In genomic region chr7:15199482-15199881, GRCh38 we compare ENCODE assay signal across 12 cellular contexts.
DNase-seq lines count a peak whose midpoint lies in the region; ATAC-seq and TF ChIP-seq lines count a peak whose summit lies in the region.
"Had no signal": no experiment of that assay in that cellular context is flagged by ENCODE, and none has a peak within 500 bp of the region (broad histone marks: within the 10 kb centered on the region; RNA-seq: fewer than 3 reads in every experiment).

No MANE protein-coding gene starts in this region.

- no peak overlapping the region for H3K4me3 ChIP-seq in HFF-Myc (replicated peaks; ENCODE audit: low read depth, low read length)
- H3K4me3 ChIP-seq: GM12878, SK-N-MC had no signal

- no peaks in the 10 kb centered on the region for H3K4me1 Mint-ChIP-seq in activated naive CD8-positive, alpha-beta T cell treated with anti-CD3 and anti-CD28 coated beads, Interleukin-2, amount 50 U/mL, for 24 hours

- H3K27ac ChIP-seq in C4-2B: no peak overlapping the region
- H3K27ac ChIP-seq: SK-N-MC had no signal

- TF ChIP-seq CTCF in C4-2B (conservative IDR thresholded peaks at IDR 0.05): peak; percentile 63
- peak; percentile 16 for TF ChIP-seq CTCF in HFF-Myc (IDR thresholded peaks at IDR 0.05; ENCODE audit: low read depth, low read length, missing control alignments)

- no peak overlapping the region for H3K27ac Mint-ChIP-seq in activated naive CD8-positive, alpha-beta T cell treated with anti-CD3 and anti-CD28 coated beads, Interleukin-2, amount 50 U/mL, for 24 hours
- H3K27ac Mint-ChIP-seq: activated T-cell treated with anti-CD3 and anti-CD28 coated beads, Interleukin-2, amount 50 U/mL, for 24 hours had no signal

- H3K9me3 Mint-ChIP-seq in activated naive CD8-positive, alpha-beta T cell treated with anti-CD3 and anti-CD28 coated beads, Interleukin-2, amount 50 U/mL, for 24 hours: no peaks in the 10 kb centered on the region
- H3K9me3 Mint-ChIP-seq: activated T-cell treated with anti-CD3 and anti-CD28 coated beads, Interleukin-2, amount 50 U/mL, for 24 hours had no signal

- no peaks in the 10 kb centered on the region for H3K27me3 Mint-ChIP-seq in activated naive CD8-positive, alpha-beta T cell treated with anti-CD3 and anti-CD28 coated beads, Interleukin-2, amount 50 U/mL, for 24 hours
- H3K27me3 Mint-ChIP-seq: activated T-cell treated with anti-CD3 and anti-CD28 coated beads, Interleukin-2, amount 50 U/mL, for 24 hours had no signal

- no peak overlapping the region for H3K4me3 Mint-ChIP-seq in activated naive CD8-positive, alpha-beta T cell treated with anti-CD3 and anti-CD28 coated beads, Interleukin-2, amount 50 U/mL, for 24 hours
- H3K4me3 Mint-ChIP-seq: activated T-cell treated with anti-CD3 and anti-CD28 coated beads, Interleukin-2, amount 50 U/mL, for 24 hours had no signal

- H3K36me3 Mint-ChIP-seq in activated naive CD8-positive, alpha-beta T cell treated with anti-CD3 and anti-CD28 coated beads, Interleukin-2, amount 50 U/mL, for 24 hours (ENCODE audit: low read depth): no peaks in the 10 kb centered on the region

- DNase-seq in HFF-Myc (ENCODE audit: extremely low read depth, low read depth): no peak
- peak; percentile 7 for DNase-seq in SW480 (ENCODE audit: low spot score)
- peak; percentile 45 for DNase-seq in inferior parietal cortex (ENCODE audit: extremely low spot score)
- DNase-seq in activated naive CD8-positive, alpha-beta T cell treated with anti-CD3 and anti-CD28 coated beads, Interleukin-2, amount 50 U/mL, for 24 hours: no peak
- no peak for DNase-seq in activated T-cell treated with anti-CD3 and anti-CD28 coated beads, Interleukin-2, amount 50 U/mL, for 1 hour
- DNase-seq in GF-D8 (lab: John Stamatoyannopoulos, UW): no peak
- DNase-seq: activated T-cell treated with anti-CD3 and anti-CD28 coated beads, Interleukin-2, amount 50 U/mL, for 24 hours; occipital lobe had no signal

- no peak for ATAC-seq in activated naive CD8-positive, alpha-beta T cell treated with anti-CD3 and anti-CD28 coated beads, Interleukin-2, amount 50 U/mL, for 24 hours
- ATAC-seq in HG02798 (IDR thresholded peaks at IDR 0.05; ENCODE audit: poor library complexity, unreplicated experiment): no peak
- ATAC-seq: GM12878 had no signal

Comparison
In these comparisons a context has a peak if more than half of its experiments do, and no peak if none do; other contexts are left out.
1. DNase-seq: peak in SW480 (single experiment) and inferior parietal cortex (single experiment); none in HFF-Myc (single experiment), activated naive CD8-positive, alpha-beta T cell treated with anti-CD3 and anti-CD28 coated beads, Interleukin-2, amount 50 U/mL, for 24 hours (single experiment), activated T-cell treated with anti-CD3 and anti-CD28 coated beads, Interleukin-2, amount 50 U/mL, for 1 hour (single experiment) and GF-D8 (single experiment).